Comparison of ENCODE assay signal across 6 cellular contexts in genomic region chr17:48625502-48626201, GRCh38. TPM values are rescaled to one million over a fixed set of nuclear protein-coding genes. Genes with fewer than 3 reads are reported as not detected.
A peak's percentile ranks its signal among the peaks of the same experiment; 100 is the strongest.
DNase-seq lines count a peak whose midpoint lies in the region; ATAC-seq and TF ChIP-seq lines count a peak whose summit lies in the region.

No MANE protein-coding gene starts in this region.

- peaks cover 75% of the 10 kb centered on the region for H3K27me3 Mint-ChIP-seq in activated CD4-positive, alpha-beta memory T cell treated with anti-CD3 and anti-CD28 coated beads for 36 hours

- H3K27me3 ChIP-seq in HUES48 (ENCODE audit: control insufficient read depth, insufficient read depth, low read length), result peaks cover 100% of the 10 kb centered on the region
- H3K27me3 ChIP-seq in kidney epithelial cell (ENCODE audit: control insufficient read depth, insufficient read depth, low read length), result no peaks in the 10 kb centered on the region

- no peak overlapping the region for H3K9ac ChIP-seq in HUES48 (ENCODE audit: low read depth, low read length)

- DNase-seq in activated CD4-positive, alpha-beta memory T cell treated with anti-CD3 and anti-CD28 coated beads for 36 hours, result peak; percentile 54
- DNase-seq in kidney epithelial cell (ENCODE audit: low read depth) (no peak), globus pallidus (ENCODE audit: low spot score) (no peak), DMS153 treated with DMSO at 0.1 percent for 48 hours (lab: John Stamatoyannopoulos, UW; ENCODE audit: unreplicated experiment) (no peak)

- H3K9me3 Mint-ChIP-seq in activated CD4-positive, alpha-beta memory T cell treated with anti-CD3 and anti-CD28 coated beads for 36 hours, result no peaks in the 10 kb centered on the region

- intact Hi-C loops in activated CD4-positive, alpha-beta memory T cell treated with anti-CD3 and anti-CD28 coated beads for 36 hours (cut with micrococcal nuclease), result no loop called here

- H3K4me1 Mint-ChIP-seq in activated CD4-positive, alpha-beta memory T cell treated with anti-CD3 and anti-CD28 coated beads for 36 hours (ENCODE audit: low read depth), result peaks cover 8% of the 10 kb centered on the region

- ATAC-seq in GM21360 (IDR thresholded peaks at IDR 0.05; ENCODE audit: unreplicated experiment), result no peak

- peak overlapping the region; percentile 72 for H3K4me3 Mint-ChIP-seq in activated CD4-positive, alpha-beta memory T cell treated with anti-CD3 and anti-CD28 coated beads for 36 hours

- H3K4me1 ChIP-seq in HUES48 (ENCODE audit: control insufficient read depth, insufficient read depth, low read length), result peaks cover 3% of the 10 kb centered on the region; the same call in 1 of the 2 replicates

- CTCF ChIA-PET in activated CD4-positive, alpha-beta memory T cell treated with anti-CD3 and anti-CD28 coated beads for 36 hours (lab: Charles Lee), result interaction anchor here (0.8 to 4.5 kb wide), 13 partner anchors 10 to 679 kb away, joined by 3 to 50 read pairs (median 4); partner anchors contain the start of genes HOXB5, HOXB8 and SNX11

- no peak overlapping the region for H3K27ac Mint-ChIP-seq in activated CD4-positive, alpha-beta memory T cell treated with anti-CD3 and anti-CD28 coated beads for 36 hours

- H3K9me3 ChIP-seq in HUES48 (ENCODE audit: control insufficient read depth, insufficient read depth, low read length), result 0 out of 2 replicates have a peak, but pooled peaks cover 3% of the 10 kb centered on the region

- POLR2A ChIA-PET in activated CD4-positive, alpha-beta memory T cell treated with anti-CD3 and anti-CD28 coated beads for 36 hours (lab: Charles Lee), result interaction anchor here (0.9 to 2.4 kb wide), 3 partner anchors 10 to 98 kb away, joined by 3 to 13 read pairs (median 6); partner anchors contain the start of gene PRAC2

- H3K27ac ChIP-seq in HUES48 (ENCODE audit: low read depth, low read length), result no peak overlapping the region

- H3K4me3 ChIP-seq in HUES48 (ENCODE audit: low read depth, low read length) (peak overlapping the region; percentile 8; the same call in 1 of the 2 replicates), kidney epithelial cell (ENCODE audit: low read depth, low read length) (peak overlapping the region; percentile 88)

- H3K36me3 Mint-ChIP-seq in activated CD4-positive, alpha-beta memory T cell treated with anti-CD3 and anti-CD28 coated beads for 36 hours, result no peaks in the 10 kb centered on the region

- TF ChIP-seq CTCF in kidney epithelial cell (IDR thresholded peaks at IDR 0.05; ENCODE audit: insufficient read depth, low read length, poor library complexity, severe bottlenecking), result no peak

- H3K36me3 ChIP-seq in HUES48 (ENCODE audit: control insufficient read depth, insufficient read depth, low read length), result no peaks in the 10 kb centered on the region
- H3K36me3 ChIP-seq in kidney epithelial cell (ENCODE audit: control insufficient read depth, insufficient read depth, low read length), result no peaks in the 10 kb centered on the region

RNA-seq across cellular contexts. Expression of gene HOXB9, which starts 0.5 kb away (rescaled TPM):
- total RNA-seq in activated CD4-positive, alpha-beta memory T cell treated with anti-CD3 and anti-CD28 coated beads for 36 hours, result 1 to 10 TPM; 1.4 to 1.5 TPM
- 70.1 and 77.0 TPM in 2 replicates for total RNA-seq in kidney epithelial cell

RNA-seq across cellular contexts. Expression of gene HOXB8, which starts 10.6 kb away (rescaled TPM):
- total RNA-seq in activated CD4-positive, alpha-beta memory T cell treated with anti-CD3 and anti-CD28 coated beads for 36 hours, result not detected
- total RNA-seq in kidney epithelial cell, result 7.2 and 7.5 TPM in 2 replicates

RNA-seq across cellular contexts. Expression of gene HOXB7, which starts 14.8 kb away (rescaled TPM):
- under 1 TPM; 0.36 to 0.44 TPM for total RNA-seq in activated CD4-positive, alpha-beta memory T cell treated with anti-CD3 and anti-CD28 coated beads for 36 hours
- 26.3 and 27.2 TPM in 2 replicates for total RNA-seq in kidney epithelial cell

RNA-seq across cellular contexts. Expression of gene HOXB6, which starts 20.9 kb away (rescaled TPM):
- under 1 TPM; 0.21 to 0.22 TPM for total RNA-seq in activated CD4-positive, alpha-beta memory T cell treated with anti-CD3 and anti-CD28 coated beads for 36 hours
- 29.8 and 30.7 TPM in 2 replicates for total RNA-seq in kidney epithelial cell

RNA-seq across cellular contexts. Expression of gene HOXB5, which starts 32.1 kb away (rescaled TPM):
- total RNA-seq in activated CD4-positive, alpha-beta memory T cell treated with anti-CD3 and anti-CD28 coated beads for 36 hours, result not detected
- 3.6 and 3.8 TPM in 2 replicates for total RNA-seq in kidney epithelial cell

Comparison
In these comparisons a context has a peak if more than half of its experiments do, and no peak if none do; other contexts are left out.
1. RNA of gene HOXB9, which starts 0.5 kb away (total RNA-seq): 70.1 to 77.0 TPM in kidney epithelial cell; 1.4 to 1.5 TPM in activated CD4-positive, alpha-beta memory T cell treated with anti-CD3 and anti-CD28 coated beads for 36 hours; every median in the first group is over 10 times any median in the second.
2. RNA of gene HOXB7, which starts 14.8 kb away (total RNA-seq): 26.3 to 27.2 TPM in kidney epithelial cell; 0.36 to 0.44 TPM in activated CD4-positive, alpha-beta memory T cell treated with anti-CD3 and anti-CD28 coated beads for 36 hours; every median in the first group is over 10 times any median in the second.